1 cellular context compared by ENCODE assay signal in the genomic region with DNA sequence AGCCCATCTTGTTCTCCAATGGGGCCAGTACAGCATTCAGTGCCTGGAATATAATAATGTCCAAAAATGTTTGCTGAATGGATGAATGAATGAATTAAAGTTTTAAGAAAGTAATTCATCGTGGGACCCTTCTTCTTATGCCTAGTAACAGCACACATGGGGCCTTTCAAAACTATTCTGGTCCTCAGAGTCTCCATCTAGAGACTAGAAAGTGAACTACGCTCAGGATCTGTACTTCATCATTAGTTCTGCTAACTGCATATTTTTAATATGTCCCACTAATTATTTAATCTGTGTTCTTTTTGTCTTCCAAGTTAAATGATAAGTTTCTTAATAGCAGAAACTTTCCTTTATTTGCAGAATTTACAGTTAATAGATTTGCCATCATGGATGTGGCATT.
TF ChIP-seq lines count a peak whose summit lies in the region.

No MANE protein-coding gene starts in this region.

TF ChIP-seq in SK-N-SH, 30 proteins besides CTCF, POLR2A, EP300 and RAD21 (continued from another document):
- TF ChIP-seq, protein P1, sequence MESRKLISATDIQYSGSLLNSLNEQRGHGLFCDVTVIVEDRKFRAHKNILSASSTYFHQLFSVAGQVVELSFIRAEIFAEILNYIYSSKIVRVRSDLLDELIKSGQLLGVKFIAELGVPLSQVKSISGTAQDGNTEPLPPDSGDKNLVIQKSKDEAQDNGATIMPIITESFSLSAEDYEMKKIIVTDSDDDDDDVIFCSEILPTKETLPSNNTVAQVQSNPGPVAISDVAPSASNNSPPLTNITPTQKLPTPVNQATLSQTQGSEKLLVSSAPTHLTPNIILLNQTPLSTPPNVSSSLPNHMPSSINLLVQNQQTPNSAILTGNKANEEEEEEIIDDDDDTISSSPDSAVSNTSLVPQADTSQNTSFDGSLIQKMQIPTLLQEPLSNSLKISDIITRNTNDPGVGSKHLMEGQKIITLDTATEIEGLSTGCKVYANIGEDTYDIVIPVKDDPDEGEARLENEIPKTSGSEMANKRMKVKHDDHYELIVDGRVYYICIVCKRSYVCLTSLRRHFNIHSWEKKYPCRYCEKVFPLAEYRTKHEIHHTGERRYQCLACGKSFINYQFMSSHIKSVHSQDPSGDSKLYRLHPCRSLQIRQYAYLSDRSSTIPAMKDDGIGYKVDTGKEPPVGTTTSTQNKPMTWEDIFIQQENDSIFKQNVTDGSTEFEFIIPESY (IDR thresholded peaks at IDR 0.05; ENCODE audit: borderline replicate concordance, low read depth): no peak
- TF ChIP-seq, protein P2, sequence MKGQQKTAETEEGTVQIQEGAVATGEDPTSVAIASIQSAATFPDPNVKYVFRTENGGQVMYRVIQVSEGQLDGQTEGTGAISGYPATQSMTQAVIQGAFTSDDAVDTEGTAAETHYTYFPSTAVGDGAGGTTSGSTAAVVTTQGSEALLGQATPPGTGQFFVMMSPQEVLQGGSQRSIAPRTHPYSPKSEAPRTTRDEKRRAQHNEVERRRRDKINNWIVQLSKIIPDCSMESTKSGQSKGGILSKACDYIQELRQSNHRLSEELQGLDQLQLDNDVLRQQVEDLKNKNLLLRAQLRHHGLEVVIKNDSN (IDR thresholded peaks at IDR 0.05; ENCODE audit: borderline replicate concordance, low read depth): no peak
- TF ChIP-seq TCF12 (IDR thresholded peaks at IDR 0.05) (no peak), RFX5 (IDR thresholded peaks at IDR 0.05; ENCODE audit: low read length) (no peak), TEAD4 (IDR thresholded peaks at IDR 0.05; ENCODE audit: borderline replicate concordance, insufficient read depth) (no peak), YY1 (IDR thresholded peaks at IDR 0.05; ENCODE audit: low read depth) (no peak), FOXJ3 (CRISPR knock-in tag; IDR thresholded peaks at IDR 0.05) (no peak), RCOR1 (IDR thresholded peaks at IDR 0.05; ENCODE audit: low read length) (no peak), CHD2 (IDR thresholded peaks at IDR 0.05; ENCODE audit: low read length, partially characterized antibody) (no peak)
- TF ChIP-seq, protein P3, sequence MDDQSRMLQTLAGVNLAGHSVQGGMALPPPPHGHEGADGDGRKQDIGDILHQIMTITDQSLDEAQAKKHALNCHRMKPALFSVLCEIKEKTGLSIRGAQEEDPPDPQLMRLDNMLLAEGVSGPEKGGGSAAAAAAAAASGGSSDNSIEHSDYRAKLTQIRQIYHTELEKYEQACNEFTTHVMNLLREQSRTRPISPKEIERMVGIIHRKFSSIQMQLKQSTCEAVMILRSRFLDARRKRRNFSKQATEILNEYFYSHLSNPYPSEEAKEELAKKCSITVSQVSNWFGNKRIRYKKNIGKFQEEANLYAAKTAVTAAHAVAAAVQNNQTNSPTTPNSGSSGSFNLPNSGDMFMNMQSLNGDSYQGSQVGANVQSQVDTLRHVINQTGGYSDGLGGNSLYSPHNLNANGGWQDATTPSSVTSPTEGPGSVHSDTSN (IDR thresholded peaks at IDR 0.05): no peak
